2 cellular contexts compared by ENCODE assay signal in the genomic region with DNA sequence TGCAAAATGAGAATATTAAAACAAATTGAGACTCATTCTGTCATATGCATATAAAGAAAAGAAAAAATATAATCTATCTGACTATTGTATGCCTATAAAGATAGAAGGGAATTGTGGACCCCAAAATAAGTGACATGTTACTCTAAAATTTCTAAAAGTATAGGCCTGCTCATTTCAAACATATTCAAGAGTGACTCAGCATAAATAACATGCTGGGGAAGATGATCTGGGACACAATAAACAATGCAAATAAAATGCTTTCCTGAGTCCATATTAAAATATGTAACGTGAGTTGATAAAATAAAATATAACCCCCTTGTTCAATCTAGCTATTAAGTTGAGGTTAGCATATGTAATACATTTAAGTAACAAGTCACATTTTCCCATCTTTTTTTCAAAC.
TF ChIP-seq lines count a peak whose summit lies in the region.

No MANE protein-coding gene starts in this region.

TF ChIP-seq in HCT116, 20 proteins besides CTCF, POLR2A, EP300 and RAD21:
- TF ChIP-seq YY1 (IDR thresholded peaks at IDR 0.05; ENCODE audit: extremely low read depth, insufficient replicate concordance, low read depth, low read length) (no peak), CBX3 (IDR thresholded peaks at IDR 0.05; ENCODE audit: low read depth) (no peak), EZH2phosphoT487 (IDR thresholded peaks at IDR 0.05; ENCODE audit: borderline replicate concordance) (no peak), SP1 (IDR thresholded peaks at IDR 0.05; ENCODE audit: low read depth) (no peak), SRF (IDR thresholded peaks at IDR 0.05; ENCODE audit: low read depth) (no peak), TCF7L2 (IDR thresholded peaks at IDR 0.05; ENCODE audit: borderline replicate concordance, extremely low read depth, insufficient read depth, insufficient read length) (no peak), JUND (IDR thresholded peaks at IDR 0.05) (no peak), ZNF274 (IDR thresholded peaks at IDR 0.05; ENCODE audit: low read depth, low read length) (no peak), FOSL1 (IDR thresholded peaks at IDR 0.05; ENCODE audit: low read depth) (no peak), EGR1 (IDR thresholded peaks at IDR 0.05; ENCODE audit: low read depth) (no peak), EZH2 (IDR thresholded peaks at IDR 0.05) (no peak), ELF1 (IDR thresholded peaks at IDR 0.05; ENCODE audit: borderline replicate concordance, low read depth) (no peak), ZFX (IDR thresholded peaks at IDR 0.05) (no peak), POLR2AphosphoS5 (IDR thresholded peaks at IDR 0.05; ENCODE audit: low read depth, low read length) (no peak), SIN3A (IDR thresholded peaks at IDR 0.05; ENCODE audit: low read depth) (no peak)
- TF ChIP-seq, protein P1, sequence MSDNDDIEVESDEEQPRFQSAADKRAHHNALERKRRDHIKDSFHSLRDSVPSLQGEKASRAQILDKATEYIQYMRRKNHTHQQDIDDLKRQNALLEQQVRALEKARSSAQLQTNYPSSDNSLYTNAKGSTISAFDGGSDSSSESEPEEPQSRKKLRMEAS (IDR thresholded peaks at IDR 0.05), result no peak
- TF ChIP-seq, protein P2, sequence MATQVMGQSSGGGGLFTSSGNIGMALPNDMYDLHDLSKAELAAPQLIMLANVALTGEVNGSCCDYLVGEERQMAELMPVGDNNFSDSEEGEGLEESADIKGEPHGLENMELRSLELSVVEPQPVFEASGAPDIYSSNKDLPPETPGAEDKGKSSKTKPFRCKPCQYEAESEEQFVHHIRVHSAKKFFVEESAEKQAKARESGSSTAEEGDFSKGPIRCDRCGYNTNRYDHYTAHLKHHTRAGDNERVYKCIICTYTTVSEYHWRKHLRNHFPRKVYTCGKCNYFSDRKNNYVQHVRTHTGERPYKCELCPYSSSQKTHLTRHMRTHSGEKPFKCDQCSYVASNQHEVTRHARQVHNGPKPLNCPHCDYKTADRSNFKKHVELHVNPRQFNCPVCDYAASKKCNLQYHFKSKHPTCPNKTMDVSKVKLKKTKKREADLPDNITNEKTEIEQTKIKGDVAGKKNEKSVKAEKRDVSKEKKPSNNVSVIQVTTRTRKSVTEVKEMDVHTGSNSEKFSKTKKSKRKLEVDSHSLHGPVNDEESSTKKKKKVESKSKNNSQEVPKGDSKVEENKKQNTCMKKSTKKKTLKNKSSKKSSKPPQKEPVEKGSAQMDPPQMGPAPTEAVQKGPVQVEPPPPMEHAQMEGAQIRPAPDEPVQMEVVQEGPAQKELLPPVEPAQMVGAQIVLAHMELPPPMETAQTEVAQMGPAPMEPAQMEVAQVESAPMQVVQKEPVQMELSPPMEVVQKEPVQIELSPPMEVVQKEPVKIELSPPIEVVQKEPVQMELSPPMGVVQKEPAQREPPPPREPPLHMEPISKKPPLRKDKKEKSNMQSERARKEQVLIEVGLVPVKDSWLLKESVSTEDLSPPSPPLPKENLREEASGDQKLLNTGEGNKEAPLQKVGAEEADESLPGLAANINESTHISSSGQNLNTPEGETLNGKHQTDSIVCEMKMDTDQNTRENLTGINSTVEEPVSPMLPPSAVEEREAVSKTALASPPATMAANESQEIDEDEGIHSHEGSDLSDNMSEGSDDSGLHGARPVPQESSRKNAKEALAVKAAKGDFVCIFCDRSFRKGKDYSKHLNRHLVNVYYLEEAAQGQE (IDR thresholded peaks at IDR 0.05; ENCODE audit: low read depth), result no peak
- TF ChIP-seq, protein P3, sequence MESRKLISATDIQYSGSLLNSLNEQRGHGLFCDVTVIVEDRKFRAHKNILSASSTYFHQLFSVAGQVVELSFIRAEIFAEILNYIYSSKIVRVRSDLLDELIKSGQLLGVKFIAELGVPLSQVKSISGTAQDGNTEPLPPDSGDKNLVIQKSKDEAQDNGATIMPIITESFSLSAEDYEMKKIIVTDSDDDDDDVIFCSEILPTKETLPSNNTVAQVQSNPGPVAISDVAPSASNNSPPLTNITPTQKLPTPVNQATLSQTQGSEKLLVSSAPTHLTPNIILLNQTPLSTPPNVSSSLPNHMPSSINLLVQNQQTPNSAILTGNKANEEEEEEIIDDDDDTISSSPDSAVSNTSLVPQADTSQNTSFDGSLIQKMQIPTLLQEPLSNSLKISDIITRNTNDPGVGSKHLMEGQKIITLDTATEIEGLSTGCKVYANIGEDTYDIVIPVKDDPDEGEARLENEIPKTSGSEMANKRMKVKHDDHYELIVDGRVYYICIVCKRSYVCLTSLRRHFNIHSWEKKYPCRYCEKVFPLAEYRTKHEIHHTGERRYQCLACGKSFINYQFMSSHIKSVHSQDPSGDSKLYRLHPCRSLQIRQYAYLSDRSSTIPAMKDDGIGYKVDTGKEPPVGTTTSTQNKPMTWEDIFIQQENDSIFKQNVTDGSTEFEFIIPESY (IDR thresholded peaks at IDR 0.05; ENCODE audit: extremely low read depth, insufficient replicate concordance, low read length), result no peak
- TF ChIP-seq, protein P4, sequence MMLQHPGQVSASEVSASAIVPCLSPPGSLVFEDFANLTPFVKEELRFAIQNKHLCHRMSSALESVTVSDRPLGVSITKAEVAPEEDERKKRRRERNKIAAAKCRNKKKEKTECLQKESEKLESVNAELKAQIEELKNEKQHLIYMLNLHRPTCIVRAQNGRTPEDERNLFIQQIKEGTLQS (IDR thresholded peaks at IDR 0.05), result no peak
TF ChIP-seq in HCT116: peak in this region for 0.

TF ChIP-seq in K562, 482 proteins besides CTCF, POLR2A, EP300 and RAD21:
- TF ChIP-seq, protein P5, sequence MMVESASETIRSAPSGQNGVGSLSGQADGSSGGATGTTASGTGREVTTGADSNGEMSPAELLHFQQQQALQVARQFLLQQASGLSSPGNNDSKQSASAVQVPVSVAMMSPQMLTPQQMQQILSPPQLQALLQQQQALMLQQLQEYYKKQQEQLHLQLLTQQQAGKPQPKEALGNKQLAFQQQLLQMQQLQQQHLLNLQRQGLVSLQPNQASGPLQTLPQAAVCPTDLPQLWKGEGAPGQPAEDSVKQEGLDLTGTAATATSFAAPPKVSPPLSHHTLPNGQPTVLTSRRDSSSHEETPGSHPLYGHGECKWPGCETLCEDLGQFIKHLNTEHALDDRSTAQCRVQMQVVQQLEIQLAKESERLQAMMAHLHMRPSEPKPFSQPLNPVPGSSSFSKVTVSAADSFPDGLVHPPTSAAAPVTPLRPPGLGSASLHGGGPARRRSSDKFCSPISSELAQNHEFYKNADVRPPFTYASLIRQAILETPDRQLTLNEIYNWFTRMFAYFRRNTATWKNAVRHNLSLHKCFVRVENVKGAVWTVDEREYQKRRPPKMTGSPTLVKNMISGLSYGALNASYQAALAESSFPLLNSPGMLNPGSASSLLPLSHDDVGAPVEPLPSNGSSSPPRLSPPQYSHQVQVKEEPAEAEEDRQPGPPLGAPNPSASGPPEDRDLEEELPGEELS (CRISPR knock-in tag; IDR thresholded peaks at IDR 0.05; ENCODE audit: borderline replicate concordance), result no peak
- TF ChIP-seq KLF6 (CRISPR knock-in tag; IDR thresholded peaks at IDR 0.05; ENCODE audit: borderline replicate concordance) (no peak), NFE2L1 (tag; IDR thresholded peaks at IDR 0.05; ENCODE audit: borderline replicate concordance, low read depth) (peak; percentile 35; the same call in 1 of the 2 replicates), MAFG (tag; conservative IDR thresholded peaks at IDR 0.05) (peak; percentile 71; the same call in 1 of the 2 replicates), BHLHE40 (IDR thresholded peaks at IDR 0.05; ENCODE audit: low read length) (no peak), KDM2B (CRISPR knock-in tag; IDR thresholded peaks at IDR 0.05) (no peak), ZNF316 (IDR thresholded peaks at IDR 0.05) (peak; percentile 14; the same call in 1 of the 2 replicates), MAFK (IDR thresholded peaks at IDR 0.05; ENCODE audit: low read length) (peak; percentile 43; the same call in 1 of the 2 replicates), CBX2 (IDR thresholded peaks at IDR 0.05; ENCODE audit: insufficient read depth, low read length, poor library complexity, severe bottlenecking) (no peak), YY1 (IDR thresholded peaks at IDR 0.05; ENCODE audit: borderline replicate concordance in 1 of 3, control insufficient read depth in 1 of 3, extremely low read depth in 1 of 3, insufficient read depth in 3 of 3, insufficient read length in 1 of 3, insufficient replicate concordance in 2 of 3, low read depth in 1 of 3, low read length in 2 of 3) (no peak), ZNF561 (CRISPR knock-in tag; conservative IDR thresholded peaks at IDR 0.05) (no peak), ZNF764 (CRISPR knock-in tag; IDR thresholded peaks at IDR 0.05; ENCODE audit: low read depth) (no peak), CBFA2T3 (IDR thresholded peaks at IDR 0.05) (no peak), EWSR1 (IDR thresholded peaks at IDR 0.05; ENCODE audit: borderline replicate concordance, low read depth, partially characterized antibody) (no peak), MAFF (IDR thresholded peaks at IDR 0.05; ENCODE audit: low read length) (peak; percentile 40; the same call in 1 of the 2 replicates), NFE2 (IDR thresholded peaks at IDR 0.05; ENCODE audit: low read depth) (peak; percentile 32; the same call in 1 of the 2 replicates), TEAD2 (tag; IDR thresholded peaks at IDR 0.05) (no peak)
